ENCODE assay signal across 29 cellular contexts in genomic region chr4:143083811-143084472, GRCh38.
DNase-seq lines count a peak whose midpoint lies in the region; ATAC-seq and TF ChIP-seq lines count a peak whose summit lies in the region.
"Had no signal": no experiment of that assay in that cellular context is flagged by ENCODE, and none has a peak within 500 bp of the region (broad histone marks: within the 10 kb centered on the region; RNA-seq: fewer than 3 reads in every experiment).

No MANE protein-coding gene starts in this region.

- H3K79me2 ChIP-seq in GM23248 (ENCODE audit: insufficient read depth): no peaks in the 10 kb centered on the region
- no peaks in the 10 kb centered on the region for H3K79me2 ChIP-seq in smooth muscle cell (ENCODE audit: low read depth)

- H3K27ac ChIP-seq in GM23248: no peak overlapping the region
- H3K27ac ChIP-seq in left lung: no peak overlapping the region
- H3K27ac ChIP-seq in smooth muscle cell (ENCODE audit: low read depth): no peak overlapping the region
- H3K27ac ChIP-seq: esophagus squamous epithelium, gastrocnemius medialis, spleen had no signal

- H4K20me1 ChIP-seq in GM23248 (ENCODE audit: insufficient read depth) (no peaks in the 10 kb centered on the region), smooth muscle cell (ENCODE audit: low read depth) (no peaks in the 10 kb centered on the region)

- H3K4me1 ChIP-seq in GM23248 (ENCODE audit: insufficient read depth) (peaks cover 19% of the 10 kb centered on the region), left lung (peaks cover 5 to 6% of the 10 kb centered on the region in 2 donors), smooth muscle cell (ENCODE audit: low read depth) (no peaks in the 10 kb centered on the region)
- H3K4me1 ChIP-seq: gastrocnemius medialis had no signal

- intact Hi-C loops in left lung (cut with DNase I): no loop called here

- H3K36me3 ChIP-seq in GM23248 (ENCODE audit: low read depth) (no peaks in the 10 kb centered on the region), left lung (no peaks in the 10 kb centered on the region), smooth muscle cell (ENCODE audit: low read depth) (no peaks in the 10 kb centered on the region)
- H3K36me3 ChIP-seq: esophagus squamous epithelium, gastrocnemius medialis, MG63, spleen had no signal

- 7 to 10% methylated on average over 2 of the region's 2 CpGs for WGBS in GM23248 (ENCODE audit: low coverage in 1 of 2, low lambda C conversion rate in 2 of 2, missing lambda C conversion rate in 2 of 2), 2 experiments
- 48% methylated on average over 2 of the region's 2 CpGs for WGBS in smooth muscle cell (ENCODE audit: low lambda C conversion rate)

- H3K27me3 ChIP-seq in GM23248 (replicated peaks; ENCODE audit: insufficient read depth): no peaks in the 10 kb centered on the region
- no peaks in the 10 kb centered on the region for H3K27me3 ChIP-seq in left lung
- H3K27me3 ChIP-seq in smooth muscle cell (ENCODE audit: low read depth): no peaks in the 10 kb centered on the region
- H3K27me3 ChIP-seq: esophagus squamous epithelium, gastrocnemius medialis, MG63, spleen had no signal

- H3K9me3 ChIP-seq in GM23248 (ENCODE audit: low read depth) (no peaks in the 10 kb centered on the region), left lung (no peaks in the 10 kb centered on the region), smooth muscle cell (replicated peaks; ENCODE audit: low read depth) (no peaks in the 10 kb centered on the region)
- H3K9me3 ChIP-seq: esophagus squamous epithelium, gastrocnemius medialis, MG63, SK-N-SH, spleen had no signal

- peak overlapping the region; percentile 56 for H2AFZ ChIP-seq in GM23248
- peak overlapping the region; percentile 0 for H2AFZ ChIP-seq in smooth muscle cell (ENCODE audit: low read depth)

- H3K4me3 ChIP-seq in GM23248 (no peak overlapping the region), cardiac fibroblast (replicated peaks in 1 of 2; ENCODE audit: low read depth in 2 of 2, low read length in 2 of 2) (no peak overlapping the region), left lung (no peak overlapping the region), smooth muscle cell (no peak overlapping the region)
- H3K4me3 ChIP-seq: esophagus squamous epithelium, gastrocnemius medialis, MG63, spleen had no signal

- peak overlapping the region; percentile 21 for H3K4me2 ChIP-seq in GM23248 (ENCODE audit: unreplicated experiment)
- no peak overlapping the region for H3K4me2 ChIP-seq in smooth muscle cell
- H3K4me2 ChIP-seq: SK-N-SH had no signal

- peak; percentile 28 for ATAC-seq in left lung
- ATAC-seq: activated CD8-positive, alpha-beta T cell treated with anti-CD3 and anti-CD28 coated beads for 36 hours; activated T-helper 17 cell treated with anti-CD3 and anti-CD28 coated beads, Interleukin-2, amount 50 U/mL, for 72 hours; gastrocnemius medialis; left lobe of liver; naive thymus-derived CD8-positive, alpha-beta T cell had no signal

- in situ Hi-C loops in GM23248 (cut with MboI): loop anchor here (25.0 kb wide), 1 partner anchor 1922 kb away; no protein-coding TSS in a partner anchor

- 0 out of 2 replicates have a peak, but pooled peaks cover 6% of the 10 kb centered on the region for H3F3A ChIP-seq in GM23248 (ENCODE audit: insufficient read depth)
- H3F3A ChIP-seq in smooth muscle cell (ENCODE audit: low read depth): peaks cover 4% of the 10 kb centered on the region

- peak; percentile 45 for DNase-seq in GM23248
- peak; percentile 10 for DNase-seq in cardiac fibroblast (ENCODE audit: low read depth in 2 of 2)
- no peak for DNase-seq in left lung
- no peak for DNase-seq in smooth muscle cell (lab: John Stamatoyannopoulos, UW; ENCODE audit: unreplicated experiment)
- DNase-seq in DMS53 (lab: John Stamatoyannopoulos, UW): no peak
- DNase-seq in CD1c-positive myeloid dendritic cell (ENCODE audit: extremely low spot score): no peak
- DNase-seq in activated naive CD4-positive, alpha-beta T cell treated with Interleukin-2 at 50 U/mL for 16 hours: no peak
- DNase-seq in activated CD4-positive, alpha-beta T cell treated with anti-CD3 and anti-CD28 coated beads for 48 hours: no peak
- DNase-seq: activated CD4-positive, CD25-positive, alpha-beta regulatory T cell treated with anti-CD3 and anti-CD28 coated beads, Interleukin-2, amount 50 U/mL, for 72 hours; activated CD8-positive, alpha-beta T cell treated with anti-CD3 and anti-CD28 coated beads for 36 hours; CD4-positive, CD25-positive, alpha-beta regulatory T cell; cortex of kidney; esophagus squamous epithelium; gastrocnemius medialis; H9; hippocampal formation; immature natural killer cell; MG63; naive thymus-derived CD8-positive, alpha-beta T cell; NCI-H1417 treated with DMSO at 0.1 percent for 48 hours; NCI-H2081 treated with DMSO at 0.1 percent for 48 hours; NCI-H226; NCI-H69; occipital lobe; SK-N-SH; spleen; stimulated activated CD4-positive, alpha-beta T cell treated with anti-CD3 and anti-CD28 coated beads, Interleukin-2, amount 100 ng/mL, for 48 hours had no signal

- no peak for TF ChIP-seq CTCF in cardiac fibroblast (IDR thresholded peaks at IDR 0.05; ENCODE audit: low read depth, low read length)
- no peak for TF ChIP-seq CTCF in left lung (IDR thresholded peaks at IDR 0.05)
- TF ChIP-seq CTCF in smooth muscle cell (IDR thresholded peaks at IDR 0.05; ENCODE audit: borderline replicate concordance, insufficient read depth, poor library complexity, severe bottlenecking): no peak

- no peaks in the 10 kb centered on the region for H3K9me2 ChIP-seq in GM23248 (ENCODE audit: insufficient read depth)
- H3K9me2 ChIP-seq: SK-N-SH had no signal

- H3K9ac ChIP-seq in GM23248 (no peak overlapping the region), smooth muscle cell (ENCODE audit: low read depth) (no peak overlapping the region)
- H3K9ac ChIP-seq: SK-N-SH had no signal

Comparison
In these comparisons a context has a peak if more than half of its experiments do, and no peak if none do; other contexts are left out.
1. DNase-seq: peak in GM23248 (single experiment) and cardiac fibroblast (2 of 2); none in left lung (0 of 2), smooth muscle cell (single experiment), DMS53 (single experiment), CD1c-positive myeloid dendritic cell (single experiment), activated naive CD4-positive, alpha-beta T cell treated with Interleukin-2 at 50 U/mL for 16 hours (single experiment) and activated CD4-positive, alpha-beta T cell treated with anti-CD3 and anti-CD28 coated beads for 48 hours (single experiment).